27 cellular contexts compared by ENCODE assay signal in the genomic region with DNA sequence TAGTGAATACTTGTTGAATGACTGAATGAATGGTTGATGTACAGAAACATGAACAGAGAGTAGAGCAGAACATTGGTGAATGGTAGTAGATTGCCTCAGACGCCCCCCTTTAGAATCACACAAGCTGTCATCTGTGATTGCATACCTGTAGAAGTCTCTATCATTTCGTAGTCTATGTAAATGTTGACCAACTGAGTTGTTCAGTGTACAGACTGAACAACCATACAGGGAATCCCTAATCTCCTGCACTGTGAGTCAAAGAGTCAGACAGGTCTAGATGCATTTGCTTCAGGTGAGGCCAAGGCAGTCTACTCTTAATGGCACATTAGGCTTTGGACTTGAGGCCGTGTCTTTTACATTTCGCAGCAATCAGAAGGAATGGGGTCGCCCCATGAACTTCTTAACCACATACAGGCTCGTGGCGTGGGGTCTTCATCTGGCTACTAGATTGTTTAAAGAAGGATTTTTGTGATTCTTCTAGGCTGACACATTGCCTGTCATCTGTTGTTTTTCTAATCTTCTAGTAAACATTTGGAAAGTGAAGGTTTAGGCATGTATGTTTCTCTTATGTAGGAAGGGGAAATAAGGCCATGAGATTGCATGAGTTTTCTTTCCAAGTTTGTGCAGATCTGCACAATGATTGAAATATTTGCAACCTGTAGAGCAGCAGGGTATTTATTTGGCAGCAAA.
"Had no signal": no experiment of that assay in that cellular context is flagged by ENCODE, and none has a peak within 500 bp of the region (broad histone marks: within the 10 kb centered on the region; RNA-seq: fewer than 3 reads in every experiment).

No MANE protein-coding gene starts in this region.

- H3K27ac Mint-ChIP-seq: activated naive CD4-positive, alpha-beta T cell treated with anti-CD3 and anti-CD28 coated beads for 36 hours; activated naive CD8-positive, alpha-beta T cell treated with anti-CD3 and anti-CD28 coated beads for 36 hours; effector memory CD8-positive, alpha-beta T cell; stimulated activated naive B cell treated with anti-CD40 and anti-IgM and Interleukin-4, amounts not matched to agents 10 μg/mL and 1 μg/mL and 100 μg/mL, for 72 hours; T-helper 1 cell treated with Interleukin-12 subunit alpha and Interleukin-12 subunit beta and Interleukin-4 antibody, amounts not matched to agents 30 μg/mL and 1 μg/mL, for 36 hours had no signal

- H3K4me1 Mint-ChIP-seq: activated naive CD8-positive, alpha-beta T cell treated with anti-CD3 and anti-CD28 coated beads for 36 hours; stimulated activated naive B cell treated with anti-CD40 and anti-IgM and Interleukin-4, amounts not matched to agents 10 μg/mL and 1 μg/mL and 100 μg/mL, for 72 hours had no signal

- H3K9me3 ChIP-seq: ascending aorta, gastroesophageal sphincter, left lung, lower lobe of right lung, right atrium auricular region, stomach, thyroid gland, upper lobe of left lung, vagina had no signal

- H3K27me3 Mint-ChIP-seq: activated naive CD8-positive, alpha-beta T cell treated with anti-CD3 and anti-CD28 coated beads for 36 hours; effector memory CD8-positive, alpha-beta T cell; stimulated activated naive B cell treated with anti-CD40 and anti-IgM and Interleukin-4, amounts not matched to agents 10 μg/mL and 1 μg/mL and 100 μg/mL, for 72 hours had no signal

- H3K27ac ChIP-seq: ascending aorta, brain microvascular endothelial cell, gastroesophageal sphincter, left lung, lower lobe of right lung, right atrium auricular region, stomach, thyroid gland, upper lobe of left lung, vagina, VCaP had no signal

- H3K36me3 ChIP-seq: ascending aorta, brain microvascular endothelial cell, gastroesophageal sphincter, left lung, lower lobe of right lung, right atrium auricular region, stomach, thyroid gland, upper lobe of left lung, vagina had no signal

- H3K4me3 ChIP-seq: ascending aorta, gastroesophageal sphincter, left lung, lower lobe of right lung, right atrium auricular region, stomach, thyroid gland, upper lobe of left lung, vagina had no signal

- H3K9me3 Mint-ChIP-seq: activated naive CD4-positive, alpha-beta T cell treated with anti-CD3 and anti-CD28 coated beads for 36 hours; activated naive CD8-positive, alpha-beta T cell treated with anti-CD3 and anti-CD28 coated beads for 36 hours; effector memory CD8-positive, alpha-beta T cell; stimulated activated naive B cell treated with anti-CD40 and anti-IgM and Interleukin-4, amounts not matched to agents 10 μg/mL and 1 μg/mL and 100 μg/mL, for 72 hours; T-helper 1 cell treated with Interleukin-12 subunit alpha and Interleukin-12 subunit beta and Interleukin-4 antibody, amounts not matched to agents 30 μg/mL and 1 μg/mL, for 36 hours had no signal

- H3K4me3 Mint-ChIP-seq: activated naive CD4-positive, alpha-beta T cell treated with anti-CD3 and anti-CD28 coated beads for 36 hours; activated naive CD8-positive, alpha-beta T cell treated with anti-CD3 and anti-CD28 coated beads for 36 hours; effector memory CD8-positive, alpha-beta T cell; stimulated activated naive B cell treated with anti-CD40 and anti-IgM and Interleukin-4, amounts not matched to agents 10 μg/mL and 1 μg/mL and 100 μg/mL, for 72 hours; T-helper 1 cell treated with Interleukin-12 subunit alpha and Interleukin-12 subunit beta and Interleukin-4 antibody, amounts not matched to agents 30 μg/mL and 1 μg/mL, for 36 hours had no signal

- H3K27me3 ChIP-seq: ascending aorta, brain microvascular endothelial cell, gastroesophageal sphincter, left lung, right atrium auricular region, stomach, thyroid gland, upper lobe of left lung, vagina had no signal

- DNase-seq: activated CD4-positive, alpha-beta T cell treated with anti-CD3 and anti-CD28 coated beads for 48 hours; activated CD4-positive, alpha-beta T cell treated with anti-CD3 and anti-CD28 coated beads, Interleukin-2, amount 50 U/mL, for 48 hours; activated CD8-positive, alpha-beta memory T cell treated with anti-CD3 and anti-CD28 coated beads for 24 hours; activated effector memory CD4-positive, alpha-beta T cell treated with anti-CD3 and anti-CD28 coated beads, Interleukin-2, amount 50 U/mL, for 16 hours; activated naive CD4-positive, alpha-beta T cell treated with anti-CD3 and anti-CD28 coated beads for 36 hours; activated naive CD8-positive, alpha-beta T cell treated with anti-CD3 and anti-CD28 coated beads for 36 hours; brain microvascular endothelial cell; cortex of kidney; effector memory CD8-positive, alpha-beta T cell; hypothalamus; left lung; lower lobe of right lung; occipital lobe; stimulated activated CD4-positive, alpha-beta T cell treated with anti-CD3 and anti-CD28 coated beads, Interleukin-15, amount 100 ng/mL, for 24 hours; stimulated activated CD4-positive, alpha-beta T cell treated with anti-CD3 and anti-CD28 coated beads, Interleukin-2, amount 100 ng/mL, for 24 hours; stimulated activated naive B cell treated with anti-CD40 and anti-IgM and Interleukin-4, amounts not matched to agents 10 μg/mL and 1 μg/mL and 100 μg/mL, for 72 hours; stomach; T-helper 9 cell; thyroid gland; upper lobe of left lung had no signal

- ATAC-seq: activated CD4-positive, CD25-positive, alpha-beta regulatory T cell treated with anti-CD3 and anti-CD28 coated beads, Interleukin-2, amount 50 U/mL, for 24 hours; effector memory CD8-positive, alpha-beta T cell; gastroesophageal sphincter; left lung; lower lobe of right lung; stimulated activated naive B cell treated with anti-CD40 and anti-IgM and Interleukin-4, amounts not matched to agents 10 μg/mL and 1 μg/mL and 100 μg/mL, for 72 hours had no signal

- H3K36me3 Mint-ChIP-seq: stimulated activated naive B cell treated with anti-CD40 and anti-IgM and Interleukin-4, amounts not matched to agents 10 μg/mL and 1 μg/mL and 100 μg/mL, for 72 hours had no signal

- H3K4me1 ChIP-seq: left lung, lower lobe of right lung, right atrium auricular region, upper lobe of left lung had no signal
